ENCODE assay signal across 1 cellular context in the genomic region with DNA sequence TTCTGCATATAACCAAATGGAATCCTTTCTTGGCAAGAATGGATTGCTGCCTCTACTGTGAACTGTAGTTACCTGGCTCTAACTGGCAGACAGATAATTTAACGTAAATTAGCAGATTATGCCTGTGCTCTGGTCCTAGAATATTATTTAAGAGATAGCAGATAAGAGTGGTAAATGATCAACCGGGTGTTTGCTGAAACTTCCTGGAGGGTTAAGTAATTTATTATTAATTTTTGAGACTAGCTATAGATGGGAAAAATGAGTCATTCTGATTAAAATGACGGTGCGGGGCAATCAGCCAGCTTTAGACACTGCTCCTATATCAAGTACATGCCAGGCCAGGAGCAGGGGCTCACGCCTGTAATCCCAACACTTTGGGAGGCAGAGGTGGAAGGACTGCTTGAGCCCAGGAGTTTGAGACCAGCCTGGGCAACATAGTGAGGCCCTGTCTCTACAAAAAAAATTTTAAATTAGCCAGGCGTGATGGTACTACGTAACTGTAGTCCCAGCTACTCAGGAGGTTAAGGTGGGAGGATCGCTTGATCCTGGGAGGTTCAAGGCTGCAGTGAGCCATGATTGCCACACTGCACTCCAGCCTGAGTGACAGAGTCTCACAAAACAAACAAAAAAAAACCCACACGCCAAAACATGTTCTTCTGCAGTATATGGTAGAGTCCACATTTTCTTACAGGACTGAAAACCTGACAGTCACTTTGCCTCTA.
TF ChIP-seq lines count a peak whose summit lies in the region.

No MANE protein-coding gene starts in this region.

TF ChIP-seq in HepG2, 621 proteins besides CTCF, POLR2A, EP300 and RAD21 (continued from another document and continues in another):
- TF ChIP-seq ZNF337 (CRISPR knock-in tag; IDR thresholded peaks at IDR 0.05; ENCODE audit: borderline replicate concordance, low read depth), result peak; percentile 66; the same call in 1 of the 2 replicates
- TF ChIP-seq ZNF788 (CRISPR knock-in tag; IDR thresholded peaks at IDR 0.05; ENCODE audit: borderline replicate concordance), result peak; percentile 94; the same call in 1 of the 2 replicates
- TF ChIP-seq FOXA1 (IDR thresholded peaks at IDR 0.05), result no peak
- TF ChIP-seq FOXA1 (CRISPR knock-in tag; IDR thresholded peaks at IDR 0.05), result peak; percentile 89
- TF ChIP-seq TCF12 (IDR thresholded peaks at IDR 0.05), result no peak
- peak; percentile 89; the same call in 1 of the 2 replicates for TF ChIP-seq TCF12 (CRISPR knock-in tag; IDR thresholded peaks at IDR 0.05)
- no peak for TF ChIP-seq ZNF282 (IDR thresholded peaks at IDR 0.05; ENCODE audit: partially characterized antibody)
- TF ChIP-seq ZNF441 (CRISPR knock-in tag; IDR thresholded peaks at IDR 0.05; ENCODE audit: borderline replicate concordance), result peak; percentile 33; the same call in 1 of the 2 replicates
- peak; percentile 84 for TF ChIP-seq ZBTB38 (CRISPR knock-in tag; IDR thresholded peaks at IDR 0.05)
- no peak for TF ChIP-seq CHCHD3 (CRISPR knock-in tag; IDR thresholded peaks at IDR 0.05)
- TF ChIP-seq, protein P1, sequence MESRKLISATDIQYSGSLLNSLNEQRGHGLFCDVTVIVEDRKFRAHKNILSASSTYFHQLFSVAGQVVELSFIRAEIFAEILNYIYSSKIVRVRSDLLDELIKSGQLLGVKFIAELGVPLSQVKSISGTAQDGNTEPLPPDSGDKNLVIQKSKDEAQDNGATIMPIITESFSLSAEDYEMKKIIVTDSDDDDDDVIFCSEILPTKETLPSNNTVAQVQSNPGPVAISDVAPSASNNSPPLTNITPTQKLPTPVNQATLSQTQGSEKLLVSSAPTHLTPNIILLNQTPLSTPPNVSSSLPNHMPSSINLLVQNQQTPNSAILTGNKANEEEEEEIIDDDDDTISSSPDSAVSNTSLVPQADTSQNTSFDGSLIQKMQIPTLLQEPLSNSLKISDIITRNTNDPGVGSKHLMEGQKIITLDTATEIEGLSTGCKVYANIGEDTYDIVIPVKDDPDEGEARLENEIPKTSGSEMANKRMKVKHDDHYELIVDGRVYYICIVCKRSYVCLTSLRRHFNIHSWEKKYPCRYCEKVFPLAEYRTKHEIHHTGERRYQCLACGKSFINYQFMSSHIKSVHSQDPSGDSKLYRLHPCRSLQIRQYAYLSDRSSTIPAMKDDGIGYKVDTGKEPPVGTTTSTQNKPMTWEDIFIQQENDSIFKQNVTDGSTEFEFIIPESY (CRISPR knock-in tag; IDR thresholded peaks at IDR 0.05), result peak; percentile 79
- peak; percentile 82 for TF ChIP-seq PHF21A (CRISPR knock-in tag; IDR thresholded peaks at IDR 0.05)
- no peak for TF ChIP-seq ATAD3A (CRISPR knock-in tag; IDR thresholded peaks at IDR 0.05)
- TF ChIP-seq ZNF350 (CRISPR knock-in tag; IDR thresholded peaks at IDR 0.05; ENCODE audit: borderline replicate concordance, low read depth), result peak; percentile 85; the same call in 1 of the 2 replicates
- no peak for TF ChIP-seq ZNF816 (CRISPR knock-in tag; IDR thresholded peaks at IDR 0.05; ENCODE audit: borderline replicate concordance)
- TF ChIP-seq, protein P2, sequence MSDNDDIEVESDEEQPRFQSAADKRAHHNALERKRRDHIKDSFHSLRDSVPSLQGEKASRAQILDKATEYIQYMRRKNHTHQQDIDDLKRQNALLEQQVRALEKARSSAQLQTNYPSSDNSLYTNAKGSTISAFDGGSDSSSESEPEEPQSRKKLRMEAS (IDR thresholded peaks at IDR 0.05), result 0 out of 2 replicates have a peak, but pooled peaks have one; percentile 49
- peak; percentile 79 for TF ChIP-seq ZEB1 (IDR thresholded peaks at IDR 0.05; ENCODE audit: insufficient replicate concordance, low read depth)
- TF ChIP-seq, protein P3, sequence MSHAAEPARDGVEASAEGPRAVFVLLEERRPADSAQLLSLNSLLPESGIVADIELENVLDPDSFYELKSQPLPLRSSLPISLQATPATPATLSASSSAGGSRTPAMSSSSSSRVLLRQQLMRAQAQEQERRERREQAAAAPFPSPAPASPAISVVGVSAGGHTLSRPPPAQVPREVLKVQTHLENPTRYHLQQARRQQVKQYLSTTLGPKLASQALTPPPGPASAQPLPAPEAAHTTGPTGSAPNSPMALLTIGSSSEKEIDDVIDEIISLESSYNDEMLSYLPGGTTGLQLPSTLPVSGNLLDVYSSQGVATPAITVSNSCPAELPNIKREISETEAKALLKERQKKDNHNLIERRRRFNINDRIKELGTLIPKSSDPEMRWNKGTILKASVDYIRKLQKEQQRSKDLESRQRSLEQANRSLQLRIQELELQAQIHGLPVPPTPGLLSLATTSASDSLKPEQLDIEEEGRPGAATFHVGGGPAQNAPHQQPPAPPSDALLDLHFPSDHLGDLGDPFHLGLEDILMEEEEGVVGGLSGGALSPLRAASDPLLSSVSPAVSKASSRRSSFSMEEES (CRISPR knock-in tag; IDR thresholded peaks at IDR 0.05), result 0 out of 2 replicates have a peak, but pooled peaks have one; percentile 28
- TF ChIP-seq, protein P4, sequence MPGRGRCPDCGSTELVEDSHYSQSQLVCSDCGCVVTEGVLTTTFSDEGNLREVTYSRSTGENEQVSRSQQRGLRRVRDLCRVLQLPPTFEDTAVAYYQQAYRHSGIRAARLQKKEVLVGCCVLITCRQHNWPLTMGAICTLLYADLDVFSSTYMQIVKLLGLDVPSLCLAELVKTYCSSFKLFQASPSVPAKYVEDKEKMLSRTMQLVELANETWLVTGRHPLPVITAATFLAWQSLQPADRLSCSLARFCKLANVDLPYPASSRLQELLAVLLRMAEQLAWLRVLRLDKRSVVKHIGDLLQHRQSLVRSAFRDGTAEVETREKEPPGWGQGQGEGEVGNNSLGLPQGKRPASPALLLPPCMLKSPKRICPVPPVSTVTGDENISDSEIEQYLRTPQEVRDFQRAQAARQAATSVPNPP (CRISPR knock-in tag; IDR thresholded peaks at IDR 0.05), result 0 out of 2 replicates have a peak, but pooled peaks have one; percentile 23
- TF ChIP-seq DPF2 (CRISPR knock-in tag; IDR thresholded peaks at IDR 0.05; ENCODE audit: borderline replicate concordance, low read depth), result peak; percentile 69; the same call in 1 of the 2 replicates
- no peak for TF ChIP-seq CENPX (CRISPR knock-in tag; IDR thresholded peaks at IDR 0.05)
- peak; percentile 79 for TF ChIP-seq FOXA3 (CRISPR knock-in tag; IDR thresholded peaks at IDR 0.05)
- TF ChIP-seq RBFOX2 (IDR thresholded peaks at IDR 0.05; ENCODE audit: low read depth, low read length), result no peak
- TF ChIP-seq, protein P5, sequence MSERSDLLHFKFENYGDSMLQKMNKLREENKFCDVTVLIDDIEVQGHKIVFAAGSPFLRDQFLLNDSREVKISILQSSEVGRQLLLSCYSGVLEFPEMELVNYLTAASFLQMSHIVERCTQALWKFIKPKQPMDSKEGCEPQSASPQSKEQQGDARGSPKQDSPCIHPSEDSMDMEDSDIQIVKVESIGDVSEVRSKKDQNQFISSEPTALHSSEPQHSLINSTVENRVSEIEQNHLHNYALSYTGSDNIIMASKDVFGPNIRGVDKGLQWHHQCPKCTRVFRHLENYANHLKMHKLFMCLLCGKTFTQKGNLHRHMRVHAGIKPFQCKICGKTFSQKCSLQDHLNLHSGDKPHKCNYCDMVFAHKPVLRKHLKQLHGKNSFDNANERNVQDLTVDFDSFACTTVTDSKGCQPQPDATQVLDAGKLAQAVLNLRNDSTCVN (CRISPR knock-in tag; IDR thresholded peaks at IDR 0.05; ENCODE audit: borderline replicate concordance), result peak; percentile 69; the same call in 1 of the 2 replicates
- TF ChIP-seq, protein P6, sequence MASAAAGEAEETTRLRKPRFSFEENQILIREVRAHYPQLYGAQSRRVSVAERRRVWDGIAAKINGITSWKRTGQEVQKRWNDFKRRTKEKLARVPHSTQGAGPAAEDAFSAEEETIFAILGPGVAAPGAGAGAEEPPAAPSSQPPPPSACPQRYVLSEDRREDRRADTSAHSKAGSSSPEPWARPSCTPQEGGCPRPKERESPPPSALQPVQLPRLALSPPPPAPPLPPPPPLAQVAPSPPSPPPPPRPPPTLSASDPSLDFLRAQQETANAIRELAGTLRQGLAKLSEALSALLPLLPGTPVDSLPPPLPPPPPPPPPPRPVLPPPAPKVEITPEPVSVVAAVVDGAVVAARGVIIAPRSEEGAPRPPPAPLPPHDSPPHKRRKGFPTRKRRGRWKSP (CRISPR knock-in tag; IDR thresholded peaks at IDR 0.05), result peak; percentile 87; the same call in 1 of the 2 replicates
- 0 out of 2 replicates have a peak, but pooled peaks have one; percentile 50 for TF ChIP-seq ATF1 (CRISPR knock-in tag; IDR thresholded peaks at IDR 0.05)
- TF ChIP-seq KAT7 (CRISPR knock-in tag; IDR thresholded peaks at IDR 0.05; ENCODE audit: borderline replicate concordance), result peak; percentile 99; the same call in 1 of the 2 replicates
- no peak for TF ChIP-seq ZNF569 (CRISPR knock-in tag; IDR thresholded peaks at IDR 0.05; ENCODE audit: borderline replicate concordance)
- TF ChIP-seq, protein P7, sequence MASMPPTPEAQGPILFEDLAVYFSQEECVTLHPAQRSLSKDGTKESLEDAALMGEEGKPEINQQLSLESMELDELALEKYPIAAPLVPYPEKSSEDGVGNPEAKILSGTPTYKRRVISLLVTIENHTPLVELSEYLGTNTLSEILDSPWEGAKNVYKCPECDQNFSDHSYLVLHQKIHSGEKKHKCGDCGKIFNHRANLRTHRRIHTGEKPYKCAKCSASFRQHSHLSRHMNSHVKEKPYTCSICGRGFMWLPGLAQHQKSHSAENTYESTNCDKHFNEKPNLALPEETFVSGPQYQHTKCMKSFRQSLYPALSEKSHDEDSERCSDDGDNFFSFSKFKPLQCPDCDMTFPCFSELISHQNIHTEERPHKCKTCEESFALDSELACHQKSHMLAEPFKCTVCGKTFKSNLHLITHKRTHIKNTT (CRISPR knock-in tag; IDR thresholded peaks at IDR 0.05), result no peak
- peak; percentile 74; the same call in 1 of the 2 replicates for TF ChIP-seq ZKSCAN8 (CRISPR knock-in tag; IDR thresholded peaks at IDR 0.05; ENCODE audit: borderline replicate concordance)
- TF ChIP-seq TEAD3 (CRISPR knock-in tag; optimal IDR thresholded peaks at IDR 0.05; ENCODE audit: borderline replicate concordance), result peak; percentile 70
- TF ChIP-seq, protein P8, sequence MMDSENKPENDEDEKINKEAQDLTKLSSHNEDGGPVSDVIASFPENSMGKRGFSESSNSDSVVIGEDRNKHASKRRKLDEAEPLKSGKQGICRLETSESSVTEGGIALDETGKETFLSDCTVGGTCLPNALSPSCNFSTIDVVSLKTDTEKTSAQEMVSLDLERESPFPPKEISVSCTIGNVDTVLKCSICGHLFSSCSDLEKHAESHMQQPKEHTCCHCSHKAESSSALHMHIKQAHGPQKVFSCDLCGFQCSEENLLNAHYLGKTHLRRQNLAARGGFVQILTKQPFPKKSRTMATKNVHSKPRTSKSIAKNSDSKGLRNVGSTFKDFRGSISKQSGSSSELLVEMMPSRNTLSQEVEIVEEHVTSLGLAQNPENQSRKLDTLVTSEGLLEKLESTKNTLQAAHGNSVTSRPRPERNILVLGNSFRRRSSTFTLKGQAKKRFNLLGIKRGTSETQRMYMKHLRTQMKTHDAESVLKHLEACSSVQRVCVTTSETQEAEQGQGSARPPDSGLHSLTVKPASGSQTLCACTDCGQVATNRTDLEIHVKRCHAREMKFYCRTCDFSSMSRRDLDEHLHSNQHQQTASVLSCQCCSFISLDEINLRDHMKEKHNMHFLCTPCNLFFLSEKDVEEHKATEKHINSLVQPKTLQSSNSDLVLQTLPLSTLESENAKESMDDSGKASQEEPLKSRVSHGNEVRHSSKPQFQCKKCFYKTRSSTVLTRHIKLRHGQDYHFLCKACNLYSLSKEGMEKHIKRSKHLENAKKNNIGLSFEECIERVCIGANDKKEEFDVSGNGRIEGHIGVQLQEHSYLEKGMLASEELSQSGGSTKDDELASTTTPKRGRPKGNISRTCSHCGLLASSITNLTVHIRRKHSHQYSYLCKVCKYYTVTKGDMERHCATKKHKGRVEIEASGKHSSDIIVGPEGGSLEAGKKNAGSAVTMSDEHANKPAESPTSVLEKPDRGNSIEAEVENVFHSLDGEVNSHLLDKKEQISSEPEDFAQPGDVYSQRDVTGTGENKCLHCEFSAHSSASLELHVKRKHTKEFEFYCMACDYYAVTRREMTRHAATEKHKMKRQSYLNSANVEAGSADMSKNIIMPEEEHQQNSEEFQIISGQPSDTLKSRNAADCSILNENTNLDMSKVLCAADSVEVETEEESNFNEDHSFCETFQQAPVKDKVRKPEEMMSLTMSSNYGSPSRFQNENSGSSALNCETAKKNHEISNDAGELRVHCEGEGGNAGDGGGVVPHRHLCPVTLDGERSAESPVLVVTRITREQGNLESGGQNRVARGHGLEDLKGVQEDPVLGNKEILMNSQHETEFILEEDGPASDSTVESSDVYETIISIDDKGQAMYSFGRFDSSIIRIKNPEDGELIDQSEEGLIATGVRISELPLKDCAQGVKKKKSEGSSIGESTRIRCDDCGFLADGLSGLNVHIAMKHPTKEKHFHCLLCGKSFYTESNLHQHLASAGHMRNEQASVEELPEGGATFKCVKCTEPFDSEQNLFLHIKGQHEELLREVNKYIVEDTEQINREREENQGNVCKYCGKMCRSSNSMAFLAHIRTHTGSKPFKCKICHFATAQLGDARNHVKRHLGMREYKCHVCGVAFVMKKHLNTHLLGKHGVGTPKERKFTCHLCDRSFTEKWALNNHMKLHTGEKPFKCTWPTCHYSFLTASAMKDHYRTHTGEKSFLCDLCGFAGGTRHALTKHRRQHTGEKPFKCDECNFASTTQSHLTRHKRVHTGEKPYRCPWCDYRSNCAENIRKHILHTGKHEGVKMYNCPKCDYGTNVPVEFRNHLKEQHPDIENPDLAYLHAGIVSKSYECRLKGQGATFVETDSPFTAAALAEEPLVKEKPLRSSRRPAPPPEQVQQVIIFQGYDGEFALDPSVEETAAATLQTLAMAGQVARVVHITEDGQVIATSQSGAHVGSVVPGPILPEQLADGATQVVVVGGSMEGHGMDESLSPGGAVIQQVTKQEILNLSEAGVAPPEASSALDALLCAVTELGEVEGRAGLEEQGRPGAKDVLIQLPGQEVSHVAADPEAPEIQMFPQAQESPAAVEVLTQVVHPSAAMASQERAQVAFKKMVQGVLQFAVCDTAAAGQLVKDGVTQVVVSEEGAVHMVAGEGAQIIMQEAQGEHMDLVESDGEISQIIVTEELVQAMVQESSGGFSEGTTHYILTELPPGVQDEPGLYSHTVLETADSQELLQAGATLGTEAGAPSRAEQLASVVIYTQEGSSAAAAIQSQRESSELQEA (CRISPR knock-in tag; IDR thresholded peaks at IDR 0.05; ENCODE audit: not compliant biosample characterization), result no peak
- TF ChIP-seq FOXK1 (CRISPR knock-in tag; IDR thresholded peaks at IDR 0.05; ENCODE audit: borderline replicate concordance, low read depth), result peak; percentile 91
- no peak for TF ChIP-seq PAWR (CRISPR knock-in tag; IDR thresholded peaks at IDR 0.05; ENCODE audit: borderline replicate concordance)
- TF ChIP-seq BHLHE40 (IDR thresholded peaks at IDR 0.05; ENCODE audit: low read length), result peak; percentile 65
- TF ChIP-seq ZBTB42 (CRISPR knock-in tag; IDR thresholded peaks at IDR 0.05), result no peak
- TF ChIP-seq, protein P9, sequence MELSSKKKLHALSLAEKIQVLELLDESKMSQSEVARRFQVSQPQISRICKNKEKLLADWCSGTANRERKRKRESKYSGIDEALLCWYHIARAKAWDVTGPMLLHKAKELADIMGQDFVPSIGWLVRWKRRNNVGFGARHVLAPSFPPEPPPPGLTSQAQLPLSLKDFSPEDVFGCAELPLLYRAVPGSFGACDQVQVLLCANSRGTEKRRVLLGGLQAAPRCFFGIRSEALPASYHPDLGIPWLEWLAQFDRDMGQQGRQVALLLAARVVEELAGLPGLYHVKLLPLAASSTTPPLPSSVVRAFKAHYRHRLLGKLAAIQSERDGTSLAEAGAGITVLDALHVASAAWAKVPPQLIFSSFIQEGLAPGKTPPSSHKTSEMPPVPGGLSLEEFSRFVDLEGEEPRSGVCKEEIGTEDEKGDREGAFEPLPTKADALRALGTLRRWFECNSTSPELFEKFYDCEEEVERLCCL (CRISPR knock-in tag; IDR thresholded peaks at IDR 0.05; ENCODE audit: borderline replicate concordance), result no peak; the same call in 1 of the 2 replicates
